10 cellular contexts compared by ENCODE assay signal in genomic region chr13:44116562-44117315, GRCh38.
DNase-seq lines count a peak whose midpoint lies in the region; ATAC-seq and TF ChIP-seq lines count a peak whose summit lies in the region.
"Had no signal": no experiment of that assay in that cellular context is flagged by ENCODE, and none has a peak within 500 bp of the region (broad histone marks: within the 10 kb centered on the region; RNA-seq: fewer than 3 reads in every experiment).

No MANE protein-coding gene starts in this region.

- H3K4me1 ChIP-seq in NT2/D1 (ENCODE audit: insufficient read depth, insufficient read length) (no peaks in the 10 kb centered on the region), psoas muscle (peaks cover 23% of the 10 kb centered on the region)

- H3K9me3 ChIP-seq in NT2/D1 (ENCODE audit: insufficient read depth, low read length): no peaks in the 10 kb centered on the region
- no peaks in the 10 kb centered on the region for H3K9me3 ChIP-seq in psoas muscle

- intact Hi-C loops in psoas muscle (cut with DNase I): loop anchor here in 1 of 2 donors (5.0 kb wide), 2 partner anchors 39 to 64 kb away; no protein-coding TSS in a partner anchor

- H3K27me3 ChIP-seq in NT2/D1 (ENCODE audit: insufficient read depth, insufficient read length) (no peaks in the 10 kb centered on the region), psoas muscle (ENCODE audit: insufficient read depth in 3 of 3, low read length in 2 of 3) (no peaks in the 10 kb centered on the region)

- TF ChIP-seq CTCF in fibroblast of villous mesenchyme (IDR thresholded peaks at IDR 0.05; ENCODE audit: insufficient read depth, low read depth, low read length) (peak; percentile 15), psoas muscle (IDR thresholded peaks at IDR 0.05) (no peak), omental fat pad (IDR thresholded peaks at IDR 0.05) (no peak)

- DNase-seq in ELF-1 (ENCODE audit: low read depth, low spot score) (peak; percentile 21), NT2/D1 (ENCODE audit: low read depth, low spot score) (peak; percentile 5), fibroblast of villous mesenchyme (ENCODE audit: low read depth) (peak; percentile 37), psoas muscle (no peak), omental fat pad (ENCODE audit: low spot score) (no peak), HUDEP-2 (lab: John Stamatoyannopoulos, UW; ENCODE audit: unreplicated experiment in 76 of 76) (no peak), NCI-H2196 treated with DMSO at 0.1 percent for 48 hours (lab: John Stamatoyannopoulos, UW; ENCODE audit: unreplicated experiment) (no peak)
- DNase-seq: effector CD4-positive, alpha-beta T cell; NCI-H2029 had no signal

- no peaks in the 10 kb centered on the region for H3K36me3 ChIP-seq in NT2/D1 (ENCODE audit: insufficient read depth, insufficient read length, low read length)
- H3K36me3 ChIP-seq in psoas muscle (ENCODE audit: insufficient read depth in 1 of 2, low read depth in 1 of 2): no peaks in the 10 kb centered on the region

- no peak overlapping the region for H3K4me3 ChIP-seq in NT2/D1 (ENCODE audit: insufficient read length, low read depth)
- no peak overlapping the region for H3K4me3 ChIP-seq in fibroblast of villous mesenchyme (ENCODE audit: low read depth, low read length)
- H3K4me3 ChIP-seq in psoas muscle: peak overlapping the region; percentile 13

- WGBS in psoas muscle, 3 donors: 34 to 40% (median 35%) methylated on average over 7 of the region's 7 CpGs

- peak; percentile 85 to 95 (median 92) for ATAC-seq in psoas muscle
- no peak for ATAC-seq in omental fat pad (ENCODE audit: low FRiP score)
- ATAC-seq in HG03095 (IDR thresholded peaks at IDR 0.05; ENCODE audit: unreplicated experiment): no peak

- H3K9ac ChIP-seq in NT2/D1 (ENCODE audit: insufficient read length, low read depth): no peak overlapping the region

- peak overlapping the region; percentile 70 for H3K27ac ChIP-seq in psoas muscle

Comparison
In these comparisons a context has a peak if more than half of its experiments do, and no peak if none do; other contexts are left out.
1. DNase-seq: peak in ELF-1 (single experiment), NT2/D1 (single experiment) and fibroblast of villous mesenchyme (single experiment); none in psoas muscle (0 of 2), omental fat pad (single experiment), HUDEP-2 (0 of 76) and NCI-H2196 treated with DMSO at 0.1 percent for 48 hours (single experiment).
2. ATAC-seq: peak in psoas muscle (4 of 4); none in omental fat pad (single experiment) and HG03095 (single experiment).